ENCODE assay signal across 23 cellular contexts in genomic region chr3:43035801-43036340, GRCh38. TPM values are rescaled to one million over a fixed set of nuclear protein-coding genes. Genes with fewer than 3 reads are reported as not detected.
"Had no signal": no experiment of that assay in that cellular context is flagged by ENCODE, and none has a peak within 500 bp of the region (broad histone marks: within the 10 kb centered on the region; RNA-seq: fewer than 3 reads in every experiment).

No MANE protein-coding gene starts in this region.

- H3K36me3 ChIP-seq: heart right ventricle, lower lobe of right lung, neural progenitor cell, prostate gland had no signal

- H3K4me1 Mint-ChIP-seq: activated CD4-positive, alpha-beta T cell treated with anti-CD3 and anti-CD28 coated beads, Interleukin-2, amount 10 ng/mL, durations not matched to agents 24 days and 14 days; naive B cell; neural progenitor cell had no signal

- H3K27me3 ChIP-seq: neural progenitor cell, tibial artery had no signal

- H3K36me3 Mint-ChIP-seq: activated naive CD8-positive, alpha-beta T cell treated with anti-CD3 and anti-CD28 coated beads for 36 hours; naive B cell; neural progenitor cell; T-cell had no signal

- H3K4me3 Mint-ChIP-seq: activated CD4-positive, alpha-beta memory T cell treated with anti-CD3 and anti-CD28 coated beads, Interleukin-2, amount 10 ng/mL, durations not matched to agents 7 days and 5 days; activated CD4-positive, alpha-beta T cell treated with anti-CD3 and anti-CD28 coated beads, Interleukin-2, amount 10 ng/mL, durations not matched to agents 24 days and 14 days; activated naive CD8-positive, alpha-beta T cell treated with anti-CD3 and anti-CD28 coated beads for 36 hours; naive B cell; neural progenitor cell; stimulated activated naive CD8-positive, alpha-beta T cell treated with anti-CD3 and anti-CD28 coated beads, Interleukin-15, amount 100 ng/mL, for 72 hours; T-cell; T-helper 2 cell treated with Interferon-gamma antibody and Interleukin-4, amounts not matched to agents 5 μg/mL and 100 μg/mL, for 36 hours had no signal

- H3K27ac Mint-ChIP-seq: activated CD4-positive, alpha-beta memory T cell treated with anti-CD3 and anti-CD28 coated beads, Interleukin-2, amount 10 ng/mL, durations not matched to agents 7 days and 5 days; activated CD4-positive, alpha-beta T cell treated with anti-CD3 and anti-CD28 coated beads, Interleukin-2, amount 10 ng/mL, durations not matched to agents 24 days and 14 days; activated naive CD8-positive, alpha-beta T cell treated with anti-CD3 and anti-CD28 coated beads for 36 hours; naive B cell; neural progenitor cell; stimulated activated naive CD8-positive, alpha-beta T cell treated with anti-CD3 and anti-CD28 coated beads, Interleukin-15, amount 100 ng/mL, for 72 hours; T-cell; T-helper 2 cell treated with Interferon-gamma antibody and Interleukin-4, amounts not matched to agents 5 μg/mL and 100 μg/mL, for 36 hours had no signal

- H3K9me3 ChIP-seq: heart right ventricle, lower lobe of right lung, mucosa of descending colon, prostate gland, tibial artery had no signal

- H3K27ac ChIP-seq: heart right ventricle, lower lobe of right lung, neural progenitor cell, prostate gland, tibial artery, VCaP had no signal

- H3K27me3 Mint-ChIP-seq: activated CD4-positive, alpha-beta T cell treated with anti-CD3 and anti-CD28 coated beads, Interleukin-2, amount 10 ng/mL, durations not matched to agents 24 days and 14 days; activated naive CD8-positive, alpha-beta T cell treated with anti-CD3 and anti-CD28 coated beads for 36 hours; stimulated activated naive CD8-positive, alpha-beta T cell treated with anti-CD3 and anti-CD28 coated beads, Interleukin-15, amount 100 ng/mL, for 72 hours; T-cell had no signal

- H3K4me2 ChIP-seq: neural progenitor cell had no signal

- H3K9ac ChIP-seq: neural progenitor cell had no signal

- DNase-seq: activated CD4-positive, alpha-beta memory T cell treated with anti-CD3 and anti-CD28 coated beads, Interleukin-2, amount 10 ng/mL, durations not matched to agents 7 days and 5 days; activated CD4-positive, alpha-beta T cell treated with anti-CD3 and anti-CD28 coated beads, Interleukin-2, amount 10 ng/mL, durations not matched to agents 24 days and 14 days; activated naive CD4-positive, alpha-beta T cell treated with Interleukin-2 at 50 U/mL for 16 hours; activated naive CD8-positive, alpha-beta T cell treated with anti-CD3 and anti-CD28 coated beads for 36 hours; activated T-cell treated with anti-CD3 and anti-CD28 coated beads, Interleukin-2, amount 50 U/mL, for 48 hours; cerebellar nuclear complex; cortex of kidney; foreskin fibroblast; kidney; lower lobe of right lung; mesendoderm; mucosa of descending colon; naive B cell; stimulated activated CD4-positive, alpha-beta T cell treated with anti-CD3 and anti-CD28 coated beads, Interleukin-12 subunit alpha, Interleukin-12 subunit beta, amount 100 ng/mL, for 4 hours; stimulated activated naive CD8-positive, alpha-beta T cell treated with anti-CD3 and anti-CD28 coated beads, Interleukin-15, amount 100 ng/mL, for 72 hours; T-cell; tibial artery had no signal

- H3K4me1 ChIP-seq: neural progenitor cell, prostate gland had no signal

- H3K4me3 ChIP-seq: heart right ventricle, lower lobe of right lung, mucosa of descending colon, neural progenitor cell, prostate gland, tibial artery had no signal

- ATAC-seq: activated CD4-positive, CD25-positive, alpha-beta regulatory T cell treated with anti-CD3 and anti-CD28 coated beads, Interleukin-2, amount 50 U/mL, for 24 hours; heart right ventricle; mucosa of descending colon; T-cell had no signal

- H2AFZ ChIP-seq: neural progenitor cell had no signal

- H3K9me3 Mint-ChIP-seq: activated CD4-positive, alpha-beta memory T cell treated with anti-CD3 and anti-CD28 coated beads, Interleukin-2, amount 10 ng/mL, durations not matched to agents 7 days and 5 days; activated CD4-positive, alpha-beta T cell treated with anti-CD3 and anti-CD28 coated beads, Interleukin-2, amount 10 ng/mL, durations not matched to agents 24 days and 14 days; activated naive CD8-positive, alpha-beta T cell treated with anti-CD3 and anti-CD28 coated beads for 36 hours; naive B cell; neural progenitor cell; stimulated activated naive CD8-positive, alpha-beta T cell treated with anti-CD3 and anti-CD28 coated beads, Interleukin-15, amount 100 ng/mL, for 72 hours; T-cell; T-helper 2 cell treated with Interferon-gamma antibody and Interleukin-4, amounts not matched to agents 5 μg/mL and 100 μg/mL, for 36 hours had no signal

RNA-seq across cellular contexts. Expression of gene GASK1A, which starts 56.8 kb away (rescaled TPM):
- total RNA-seq: activated CD4-positive, alpha-beta memory T cell treated with anti-CD3 and anti-CD28 coated beads, Interleukin-2, amount 10 ng/mL, durations not matched to agents 7 days and 5 days; activated CD4-positive, alpha-beta T cell treated with anti-CD3 and anti-CD28 coated beads, Interleukin-2, amount 10 ng/mL, durations not matched to agents 24 days and 14 days had no signal
